Comparison of ENCODE assay signal across 2 cellular contexts in genomic region chr3:187257471-187257870, GRCh38. TPM values are rescaled to one million over a fixed set of nuclear protein-coding genes. Genes with fewer than 3 reads are reported as not detected.
"Had no signal": no experiment of that assay in that cellular context is flagged by ENCODE, and none has a peak within 500 bp of the region (broad histone marks: within the 10 kb centered on the region; RNA-seq: fewer than 3 reads in every experiment).

No MANE protein-coding gene starts in this region.

- H3K4me3 ChIP-seq: GM12878 had no signal

- DNase-seq: GF-D8 had no signal

RNA-seq across cellular contexts. Expression of gene MASP1, which starts 34.1 kb away (rescaled TPM):
- polyA plus RNA-seq: GM12878 had no signal
